In genomic region chr10:5011392-5011791, GRCh38 we compare ENCODE assay signal across 1 cellular context. TPM values are rescaled to one million over a fixed set of nuclear protein-coding genes. Genes with fewer than 3 reads are reported as not detected.
"Had no signal": no experiment of that assay in that cellular context is flagged by ENCODE, and none has a peak within 500 bp of the region (broad histone marks: within the 10 kb centered on the region; RNA-seq: fewer than 3 reads in every experiment).

No MANE protein-coding gene starts in this region.

RNA-seq across cellular contexts. Expression of gene AKR1C2, which starts 7.7 kb away (rescaled TPM):
- total RNA-seq: H7 had no signal
